Comparison of ENCODE assay signal across 8 cellular contexts in the genomic region with DNA sequence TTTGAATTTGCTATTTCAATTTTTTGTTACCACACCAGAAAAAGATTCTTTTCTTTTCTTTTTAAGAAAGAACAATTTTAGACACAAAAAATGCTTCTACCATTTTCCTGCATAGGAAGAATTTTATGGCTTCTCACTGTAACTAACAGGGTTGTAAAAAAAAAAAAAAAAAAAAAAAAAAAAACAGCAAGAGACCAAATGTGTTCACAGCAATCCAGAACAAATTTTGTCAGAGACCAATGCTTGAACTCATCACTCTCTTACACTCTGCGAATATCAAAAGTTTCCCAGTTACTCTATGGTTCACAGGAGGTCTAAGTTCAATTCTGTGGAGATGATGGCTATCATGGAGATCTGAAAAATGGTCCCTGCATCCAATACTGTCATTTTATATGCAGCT.
"Had no signal": no experiment of that assay in that cellular context is flagged by ENCODE, and none has a peak within 500 bp of the region (broad histone marks: within the 10 kb centered on the region; RNA-seq: fewer than 3 reads in every experiment).

No MANE protein-coding gene starts in this region.

- H3K4me3 ChIP-seq: HAP-1, K562 had no signal

- H3K9me3 ChIP-seq: HAP-1 had no signal

- H3K4me3 Mint-ChIP-seq: HFFc6 had no signal

- DNase-seq: GOT3, H7, HFFc6, KG1 had no signal

- H3K27ac Mint-ChIP-seq: HFFc6 had no signal

- H3K27ac ChIP-seq: HL-60 had no signal

- H3K9me3 Mint-ChIP-seq: HFFc6 had no signal

- FAIRE-seq: K562 had no signal

- ATAC-seq: HCT116, K562 had no signal

- H3K36me3 ChIP-seq: HAP-1 had no signal
